9 cellular contexts compared by ENCODE assay signal in genomic region chr1:117001254-117001927, GRCh38. TPM values are rescaled to one million over a fixed set of nuclear protein-coding genes. Genes with fewer than 3 reads are reported as not detected.
DNase-seq lines count a peak whose midpoint lies in the region; ATAC-seq and TF ChIP-seq lines count a peak whose summit lies in the region.
"Had no signal": no experiment of that assay in that cellular context is flagged by ENCODE, and none has a peak within 500 bp of the region (broad histone marks: within the 10 kb centered on the region; RNA-seq: fewer than 3 reads in every experiment).

CD101 (plus strand) TSS chr1:117001760; CDS start chr1:117001818, 58 bp downstream.

- WGBS in endodermal cell (ENCODE audit: insufficient coverage in 1 of 2, insufficient read length in 1 of 2), 2 experiments = 92 to 100% methylated on average over 2 to 3 of the region's 3 CpGs

- H3K27me3 ChIP-seq in endodermal cell (ENCODE audit: control insufficient read depth, insufficient read depth, low read length, poor library complexity, severe bottlenecking) = no peaks in the 10 kb centered on the region

- no peaks in the 10 kb centered on the region for H3K9me3 Mint-ChIP-seq in effector memory CD8-positive, alpha-beta T cell
- H3K9me3 Mint-ChIP-seq in endodermal cell (no peaks in the 10 kb centered on the region), type B pancreatic cell (peaks cover 13% of the 10 kb centered on the region)

- DNase-seq in GM12865 (ENCODE audit: low read depth) (peak; percentile 87), endodermal cell (no peak), NCI-H2196 treated with DMSO at 0.1 percent for 48 hours (lab: John Stamatoyannopoulos, UW; ENCODE audit: unreplicated experiment) (no peak), type B pancreatic cell (ENCODE audit: extremely low spot score, unreplicated experiment) (no peak), NAMALWA (ENCODE audit: low spot score) (no peak)
- no peak for DNase-seq in effector memory CD8-positive, alpha-beta T cell
- DNase-seq: WERI-Rb-1 had no signal

- peaks cover 7 to 30% of the 10 kb centered on the region in 2 donors for H3K4me1 Mint-ChIP-seq in effector memory CD8-positive, alpha-beta T cell (ENCODE audit: low read depth in 2 of 2)
- H3K4me1 Mint-ChIP-seq in endodermal cell (peaks cover 15% of the 10 kb centered on the region), type B pancreatic cell (ENCODE audit: unreplicated experiment) (peaks cover 24% of the 10 kb centered on the region)

- ATAC-seq in GM21390 (IDR thresholded peaks at IDR 0.05; ENCODE audit: unreplicated experiment) = peak; percentile 98
- peak; percentile 95 for ATAC-seq in HG03521 (IDR thresholded peaks at IDR 0.05; ENCODE audit: unreplicated experiment)
- peak; percentile 58 for ATAC-seq in effector memory CD8-positive, alpha-beta T cell (replicated peaks)

- H3K9me3 ChIP-seq in endodermal cell (ENCODE audit: control insufficient read depth, low read length) = no peaks in the 10 kb centered on the region

- H3K36me3 Mint-ChIP-seq in effector memory CD8-positive, alpha-beta T cell (ENCODE audit: insufficient read depth) = no peaks in the 10 kb centered on the region
- no peaks in the 10 kb centered on the region for H3K36me3 Mint-ChIP-seq in endodermal cell (ENCODE audit: low read depth)
- H3K36me3 Mint-ChIP-seq in type B pancreatic cell = peaks cover 20% of the 10 kb centered on the region

- peak within 1 kb of the TSS in 1 of 2 donors; percentile 65 for H3K4me3 Mint-ChIP-seq in effector memory CD8-positive, alpha-beta T cell
- H3K4me3 Mint-ChIP-seq in endodermal cell (no peak within 1 kb of the TSS), type B pancreatic cell (no peak within 1 kb of the TSS)

- H3K4me1 ChIP-seq in endodermal cell (ENCODE audit: control insufficient read depth, insufficient read depth, low read length) = no peaks in the 10 kb centered on the region

- no peak within 1 kb of the TSS for H3K27ac ChIP-seq in endodermal cell (ENCODE audit: low read depth, low read length)
- H3K27ac ChIP-seq: WERI-Rb-1 had no signal

- H3K27ac Mint-ChIP-seq in effector memory CD8-positive, alpha-beta T cell = peak within 1 kb of the TSS; percentile 49 to 68
- H3K27ac Mint-ChIP-seq in endodermal cell (no peak within 1 kb of the TSS), type B pancreatic cell (no peak within 1 kb of the TSS)

- no peak within 1 kb of the TSS for H3K9ac ChIP-seq in endodermal cell (ENCODE audit: extremely low read depth, low read length, poor library complexity, severe bottlenecking)

- no peaks in the 10 kb centered on the region for H3K27me3 Mint-ChIP-seq in effector memory CD8-positive, alpha-beta T cell
- H3K27me3 Mint-ChIP-seq in endodermal cell (ENCODE audit: insufficient read depth) (no peaks in the 10 kb centered on the region), type B pancreatic cell (no peaks in the 10 kb centered on the region)

- H3K36me3 ChIP-seq in endodermal cell (ENCODE audit: control insufficient read depth, insufficient read depth, low read length) = no peaks in the 10 kb centered on the region
- H3K36me3 ChIP-seq: WERI-Rb-1 had no signal

- TF ChIP-seq CTCF in GM12865 (IDR thresholded peaks at IDR 0.05; ENCODE audit: insufficient read depth, low read depth, low read length, missing control alignments) (no peak), endodermal cell (conservative IDR thresholded peaks at IDR 0.05) (no peak), type B pancreatic cell (conservative IDR thresholded peaks at IDR 0.05) (no peak)

- peak within 1 kb of the TSS; percentile 18; the same call in 1 of the 2 replicates for H3K4me3 ChIP-seq in GM12865 (ENCODE audit: low read depth, low read length)
- H3K4me3 ChIP-seq in endodermal cell (ENCODE audit: low read length) = no peak within 1 kb of the TSS

RNA-seq across cellular contexts. Expression of gene CD101, which starts in this region (rescaled TPM):
- total RNA-seq in endodermal cell (1 to 10 TPM in 1 of 2 donors, under 1 TPM in 1; 0.97 to 1.4 TPM), type B pancreatic cell (ENCODE audit: low replicate concordance) (1.1 and 4.4 TPM in 2 replicates)
- 1.4 TPM for polyA plus RNA-seq in endodermal cell (2013, experiment 1 of 2)
- polyA plus RNA-seq in endodermal cell (2013, experiment 2 of 2) = 0.66 TPM

Comparison
In these comparisons a context has a peak if more than half of its experiments do, and no peak if none do; other contexts are left out.
1. H3K27ac Mint-ChIP-seq: peak in effector memory CD8-positive, alpha-beta T cell (2 of 2); none in endodermal cell (single experiment) and type B pancreatic cell (single experiment).
2. Peak in every context shown above with its lines, with median percentiles within 50 percentile points of each other: ATAC-seq.